Comparison of ENCODE assay signal across 17 cellular contexts in the genomic region with DNA sequence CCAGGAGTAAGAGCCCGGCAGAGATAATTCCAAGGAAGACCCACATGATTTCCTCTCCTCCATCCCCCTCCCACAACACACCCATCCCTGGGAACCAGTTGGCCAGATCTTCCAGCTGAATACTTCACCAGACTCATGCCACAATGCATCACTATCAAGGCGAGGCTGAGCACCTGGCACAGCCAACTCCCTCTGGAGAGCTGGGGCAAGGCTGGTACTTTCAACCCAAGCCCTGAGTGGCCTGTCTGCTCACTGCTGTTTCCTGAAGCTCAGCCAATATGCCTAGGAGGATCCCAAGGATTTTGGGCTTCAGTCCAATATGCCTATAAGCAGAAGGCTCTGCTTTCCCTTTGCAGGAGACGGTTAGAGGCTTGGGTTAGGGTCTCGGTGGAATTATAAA.
"Had no signal": no experiment of that assay in that cellular context is flagged by ENCODE, and none has a peak within 500 bp of the region (broad histone marks: within the 10 kb centered on the region; RNA-seq: fewer than 3 reads in every experiment).

No MANE protein-coding gene starts in this region.

- H3K4me3 ChIP-seq: dorsolateral prefrontal cortex, suprapubic skin, upper lobe of left lung had no signal

- ATAC-seq: activated naive CD4-positive, alpha-beta T cell treated with anti-CD3 and anti-CD28 coated beads, Interleukin-2, amount 50 U/mL, for 72 hours; activated T-cell treated with anti-CD3 and anti-CD28 coated beads, Interleukin-2, amount 50 U/mL, for 4 hours; foreskin keratinocyte; left cardiac atrium had no signal

- H3K9me3 Mint-ChIP-seq: T-helper 2 cell treated with Interferon-gamma antibody and Interleukin-4, amounts not matched to agents 5 μg/mL and 100 μg/mL, for 36 hours had no signal

- H3K27me3 ChIP-seq: dorsolateral prefrontal cortex, suprapubic skin, upper lobe of left lung had no signal

- H3K4me3 Mint-ChIP-seq: activated T-cell treated with anti-CD3 and anti-CD28 coated beads, Interleukin-2, amount 50 U/mL, for 4 hours; brain; nephron progenitor cell; T-helper 2 cell treated with Interferon-gamma antibody and Interleukin-4, amounts not matched to agents 5 μg/mL and 100 μg/mL, for 36 hours had no signal

- H3K4me1 ChIP-seq: foreskin keratinocyte, suprapubic skin, upper lobe of left lung had no signal

- H3K36me3 Mint-ChIP-seq: activated naive CD4-positive, alpha-beta T cell treated with anti-CD3 and anti-CD28 coated beads, Interleukin-2, amount 50 U/mL, for 72 hours; brain had no signal

- H3K27ac Mint-ChIP-seq: nephron progenitor cell; T-helper 2 cell treated with Interferon-gamma antibody and Interleukin-4, amounts not matched to agents 5 μg/mL and 100 μg/mL, for 36 hours had no signal

- H3K9me3 ChIP-seq: suprapubic skin, upper lobe of left lung had no signal

- H3K36me3 ChIP-seq: suprapubic skin, upper lobe of left lung had no signal

- H3K27ac ChIP-seq: dorsolateral prefrontal cortex, foreskin keratinocyte, suprapubic skin, upper lobe of left lung had no signal

- DNase-seq: activated CD4-positive, alpha-beta T cell treated with anti-CD3 and anti-CD28 coated beads for 1 hour; activated CD4-positive, alpha-beta T cell treated with anti-CD3 and anti-CD28 coated beads, Interleukin-2, amount 50 U/mL, for 48 hours; activated effector memory CD4-positive, alpha-beta T cell treated with anti-CD3 and anti-CD28 coated beads, Interleukin-2, amount 50 U/mL, for 16 hours; activated T-cell treated with anti-CD3 and anti-CD28 coated beads, Interleukin-2, amount 50 U/mL, for 4 hours; amygdala; foreskin keratinocyte; left cardiac atrium; mammary epithelial cell; nephron progenitor cell; stimulated activated CD4-positive, alpha-beta T cell treated with anti-CD3 and anti-CD28 coated beads, Interleukin-2, amount 100 ng/mL, for 48 hours; stimulated activated naive CD4-positive, alpha-beta T cell treated with Interleukin-2 at 50 U/mL for 16 hours; upper lobe of left lung had no signal
